In genomic region chr15:45435124-45435903, GRCh38 we compare ENCODE assay signal across 29 cellular contexts.
"Had no signal": no experiment of that assay in that cellular context is flagged by ENCODE, and none has a peak within 500 bp of the region (broad histone marks: within the 10 kb centered on the region; RNA-seq: fewer than 3 reads in every experiment).

No MANE protein-coding gene starts in this region.

- H3K27ac Mint-ChIP-seq: activated CD4-positive, alpha-beta T cell treated with anti-CD3 and anti-CD28 coated beads, Interleukin-2, amount 10 ng/mL, durations not matched to agents 24 days and 14 days; activated CD8-positive, alpha-beta T cell treated with anti-CD3 and anti-CD28 coated beads for 36 hours; activated naive CD8-positive, alpha-beta T cell treated with anti-CD3 and anti-CD28 coated beads for 36 hours; activated T-cell treated with anti-CD3 and anti-CD28 coated beads, Interleukin-2, amount 50 U/mL, for 72 hours; activated T-helper 17 cell treated with anti-CD3 and anti-CD28 coated beads, Interleukin-2, amount 50 U/mL, for 72 hours had no signal

- H3K36me3 Mint-ChIP-seq: activated naive CD8-positive, alpha-beta T cell treated with anti-CD3 and anti-CD28 coated beads for 36 hours had no signal

- ATAC-seq: activated CD8-positive, alpha-beta T cell treated with anti-CD3 and anti-CD28 coated beads for 36 hours; activated T-cell treated with anti-CD3 and anti-CD28 coated beads, Interleukin-2, amount 50 U/mL, for 72 hours; activated T-helper 17 cell treated with anti-CD3 and anti-CD28 coated beads, Interleukin-2, amount 50 U/mL, for 72 hours; PC-3 had no signal

- H3K27ac ChIP-seq: brain microvascular endothelial cell, KMS-11 had no signal

- H3K9me3 Mint-ChIP-seq: activated CD4-positive, alpha-beta T cell treated with anti-CD3 and anti-CD28 coated beads, Interleukin-2, amount 10 ng/mL, durations not matched to agents 24 days and 14 days; activated CD8-positive, alpha-beta T cell treated with anti-CD3 and anti-CD28 coated beads for 36 hours; activated naive CD8-positive, alpha-beta T cell treated with anti-CD3 and anti-CD28 coated beads for 36 hours; activated T-cell treated with anti-CD3 and anti-CD28 coated beads, Interleukin-2, amount 50 U/mL, for 72 hours; activated T-helper 17 cell treated with anti-CD3 and anti-CD28 coated beads, Interleukin-2, amount 50 U/mL, for 72 hours had no signal

- H3K36me3 ChIP-seq: brain microvascular endothelial cell had no signal

- H3K4me3 Mint-ChIP-seq: activated CD4-positive, alpha-beta T cell treated with anti-CD3 and anti-CD28 coated beads, Interleukin-2, amount 10 ng/mL, durations not matched to agents 24 days and 14 days; activated CD8-positive, alpha-beta T cell treated with anti-CD3 and anti-CD28 coated beads for 36 hours; activated naive CD8-positive, alpha-beta T cell treated with anti-CD3 and anti-CD28 coated beads for 36 hours; activated T-cell treated with anti-CD3 and anti-CD28 coated beads, Interleukin-2, amount 50 U/mL, for 72 hours; activated T-helper 17 cell treated with anti-CD3 and anti-CD28 coated beads, Interleukin-2, amount 50 U/mL, for 72 hours had no signal

- H3K27me3 ChIP-seq: brain microvascular endothelial cell had no signal

- H3K4me1 Mint-ChIP-seq: activated T-helper 17 cell treated with anti-CD3 and anti-CD28 coated beads, Interleukin-2, amount 50 U/mL, for 72 hours had no signal

- H3K27me3 Mint-ChIP-seq: activated T-helper 17 cell treated with anti-CD3 and anti-CD28 coated beads, Interleukin-2, amount 50 U/mL, for 72 hours had no signal

- DNase-seq: activated CD4-positive, alpha-beta T cell treated with anti-CD3 and anti-CD28 coated beads, Interleukin-2, amount 10 ng/mL, durations not matched to agents 24 days and 14 days; activated CD4-positive, alpha-beta T cell treated with anti-CD3 and anti-CD28 coated beads, Interleukin-2, amount 50 U/mL, for 4 hours; activated CD8-positive, alpha-beta T cell treated with anti-CD3 and anti-CD28 coated beads for 36 hours; activated effector memory CD4-positive, alpha-beta T cell treated with anti-CD3 and anti-CD28 coated beads, Interleukin-2, amount 50 U/mL, for 16 hours; activated naive CD4-positive, alpha-beta T cell; activated naive CD4-positive, alpha-beta T cell treated with anti-CD3 and anti-CD28 coated beads, Interleukin-2, amount 50 U/mL, for 16 hours; activated naive CD8-positive, alpha-beta T cell treated with anti-CD3 and anti-CD28 coated beads for 36 hours; activated T-cell treated with anti-CD3 and anti-CD28 coated beads, Interleukin-2, amount 50 U/mL, for 1 hour; activated T-cell treated with anti-CD3 and anti-CD28 coated beads, Interleukin-2, amount 50 U/mL, for 72 hours; amniotic stem cell; aorta; brain microvascular endothelial cell; central memory CD4-positive, alpha-beta T cell; NCI-H1105; NCI-H1417 treated with DMSO at 0.1 percent for 48 hours; NCI-H187 treated with DMSO at 0.1 percent for 48 hours; NCI-H2081; NCI-H226; NCI-H446 treated with DMSO at 0.1 percent for 48 hours; NCI-H69; NK-92 treated with Interleukin-12 subunit alpha and Interleukin-12 subunit beta, amount 100 ng/mL, for 24 hours; PC-3; Right ventricle myocardium superior; SW 1271; T-helper 1 cell; T-helper 2 cell; T1000 had no signal
